Comparison of ENCODE assay signal across 2 cellular contexts in genomic region chr18:49756135-49756534, GRCh38.
TF ChIP-seq lines count a peak whose summit lies in the region.

No MANE protein-coding gene starts in this region.

TF ChIP-seq in HepG2, 621 proteins besides CTCF, POLR2A, EP300 and RAD21:
- no peak for TF ChIP-seq ZNF274 (CRISPR knock-in tag; IDR thresholded peaks at IDR 0.05)
- TF ChIP-seq RAD51 (IDR thresholded peaks at IDR 0.05; ENCODE audit: borderline replicate concordance) = no peak
- TF ChIP-seq KLF6 (CRISPR knock-in tag; IDR thresholded peaks at IDR 0.05) = no peak
- TF ChIP-seq DR1 (CRISPR knock-in tag; IDR thresholded peaks at IDR 0.05) = no peak
- TF ChIP-seq ZNF678 (CRISPR knock-in tag; IDR thresholded peaks at IDR 0.05) = no peak
- no peak for TF ChIP-seq HNF4A (CRISPR knock-in tag; IDR thresholded peaks at IDR 0.05)
- TF ChIP-seq ZNF337 (CRISPR knock-in tag; IDR thresholded peaks at IDR 0.05; ENCODE audit: borderline replicate concordance, low read depth) = no peak
- TF ChIP-seq, protein P1, sequence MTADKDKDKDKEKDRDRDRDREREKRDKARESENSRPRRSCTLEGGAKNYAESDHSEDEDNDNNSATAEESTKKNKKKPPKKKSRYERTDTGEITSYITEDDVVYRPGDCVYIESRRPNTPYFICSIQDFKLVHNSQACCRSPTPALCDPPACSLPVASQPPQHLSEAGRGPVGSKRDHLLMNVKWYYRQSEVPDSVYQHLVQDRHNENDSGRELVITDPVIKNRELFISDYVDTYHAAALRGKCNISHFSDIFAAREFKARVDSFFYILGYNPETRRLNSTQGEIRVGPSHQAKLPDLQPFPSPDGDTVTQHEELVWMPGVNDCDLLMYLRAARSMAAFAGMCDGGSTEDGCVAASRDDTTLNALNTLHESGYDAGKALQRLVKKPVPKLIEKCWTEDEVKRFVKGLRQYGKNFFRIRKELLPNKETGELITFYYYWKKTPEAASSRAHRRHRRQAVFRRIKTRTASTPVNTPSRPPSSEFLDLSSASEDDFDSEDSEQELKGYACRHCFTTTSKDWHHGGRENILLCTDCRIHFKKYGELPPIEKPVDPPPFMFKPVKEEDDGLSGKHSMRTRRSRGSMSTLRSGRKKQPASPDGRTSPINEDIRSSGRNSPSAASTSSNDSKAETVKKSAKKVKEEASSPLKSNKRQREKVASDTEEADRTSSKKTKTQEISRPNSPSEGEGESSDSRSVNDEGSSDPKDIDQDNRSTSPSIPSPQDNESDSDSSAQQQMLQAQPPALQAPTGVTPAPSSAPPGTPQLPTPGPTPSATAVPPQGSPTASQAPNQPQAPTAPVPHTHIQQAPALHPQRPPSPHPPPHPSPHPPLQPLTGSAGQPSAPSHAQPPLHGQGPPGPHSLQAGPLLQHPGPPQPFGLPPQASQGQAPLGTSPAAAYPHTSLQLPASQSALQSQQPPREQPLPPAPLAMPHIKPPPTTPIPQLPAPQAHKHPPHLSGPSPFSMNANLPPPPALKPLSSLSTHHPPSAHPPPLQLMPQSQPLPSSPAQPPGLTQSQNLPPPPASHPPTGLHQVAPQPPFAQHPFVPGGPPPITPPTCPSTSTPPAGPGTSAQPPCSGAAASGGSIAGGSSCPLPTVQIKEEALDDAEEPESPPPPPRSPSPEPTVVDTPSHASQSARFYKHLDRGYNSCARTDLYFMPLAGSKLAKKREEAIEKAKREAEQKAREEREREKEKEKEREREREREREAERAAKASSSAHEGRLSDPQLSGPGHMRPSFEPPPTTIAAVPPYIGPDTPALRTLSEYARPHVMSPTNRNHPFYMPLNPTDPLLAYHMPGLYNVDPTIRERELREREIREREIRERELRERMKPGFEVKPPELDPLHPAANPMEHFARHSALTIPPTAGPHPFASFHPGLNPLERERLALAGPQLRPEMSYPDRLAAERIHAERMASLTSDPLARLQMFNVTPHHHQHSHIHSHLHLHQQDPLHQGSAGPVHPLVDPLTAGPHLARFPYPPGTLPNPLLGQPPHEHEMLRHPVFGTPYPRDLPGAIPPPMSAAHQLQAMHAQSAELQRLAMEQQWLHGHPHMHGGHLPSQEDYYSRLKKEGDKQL (CRISPR knock-in tag; IDR thresholded peaks at IDR 0.05; ENCODE audit: low read depth) = no peak
- TF ChIP-seq, protein P2, sequence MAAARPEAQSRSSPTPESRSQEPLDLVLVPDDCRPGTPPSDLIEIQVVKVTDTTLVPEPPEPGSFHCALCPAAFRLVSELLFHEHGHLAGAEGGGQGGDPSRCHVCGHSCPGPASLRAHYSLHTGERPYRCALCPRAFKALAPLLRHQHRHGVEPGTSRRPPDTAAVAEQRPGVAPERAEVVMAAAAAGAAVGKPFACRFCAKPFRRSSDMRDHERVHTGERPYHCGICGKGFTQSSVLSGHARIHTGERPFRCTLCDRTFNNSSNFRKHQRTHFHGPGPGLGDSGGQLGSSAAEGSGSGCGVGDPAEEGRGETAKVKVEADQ (CRISPR knock-in tag; IDR thresholded peaks at IDR 0.05; ENCODE audit: borderline replicate concordance) = no peak

TF ChIP-seq in SK-N-SH treated with all-trans-retinoic acid at 6 μM for 48 hours, 23 proteins besides CTCF, POLR2A, EP300 and RAD21:
- TF ChIP-seq ZNF565 (CRISPR knock-in tag; conservative IDR thresholded peaks at IDR 0.05; ENCODE audit: low read depth) = no peak
- TF ChIP-seq TSHZ2 (CRISPR knock-in tag; IDR thresholded peaks at IDR 0.05) = no peak
- TF ChIP-seq TOX (CRISPR knock-in tag; IDR thresholded peaks at IDR 0.05; ENCODE audit: borderline replicate concordance) = no peak
- TF ChIP-seq BACH2 (CRISPR knock-in tag; IDR thresholded peaks at IDR 0.05; ENCODE audit: borderline replicate concordance) = no peak
- TF ChIP-seq SNAI2 (CRISPR knock-in tag; IDR thresholded peaks at IDR 0.05) = no peak
- no peak for TF ChIP-seq ESRRG (CRISPR knock-in tag; IDR thresholded peaks at IDR 0.05)
- no peak for TF ChIP-seq ZNF8 (CRISPR knock-in tag; IDR thresholded peaks at IDR 0.05)
- no peak for TF ChIP-seq ZNF70 (CRISPR knock-in tag; IDR thresholded peaks at IDR 0.05)
- TF ChIP-seq OSR1 (CRISPR knock-in tag; IDR thresholded peaks at IDR 0.05) = no peak
- TF ChIP-seq PPARA (CRISPR knock-in tag; IDR thresholded peaks at IDR 0.05; ENCODE audit: borderline replicate concordance) = no peak
- TF ChIP-seq, protein P3, sequence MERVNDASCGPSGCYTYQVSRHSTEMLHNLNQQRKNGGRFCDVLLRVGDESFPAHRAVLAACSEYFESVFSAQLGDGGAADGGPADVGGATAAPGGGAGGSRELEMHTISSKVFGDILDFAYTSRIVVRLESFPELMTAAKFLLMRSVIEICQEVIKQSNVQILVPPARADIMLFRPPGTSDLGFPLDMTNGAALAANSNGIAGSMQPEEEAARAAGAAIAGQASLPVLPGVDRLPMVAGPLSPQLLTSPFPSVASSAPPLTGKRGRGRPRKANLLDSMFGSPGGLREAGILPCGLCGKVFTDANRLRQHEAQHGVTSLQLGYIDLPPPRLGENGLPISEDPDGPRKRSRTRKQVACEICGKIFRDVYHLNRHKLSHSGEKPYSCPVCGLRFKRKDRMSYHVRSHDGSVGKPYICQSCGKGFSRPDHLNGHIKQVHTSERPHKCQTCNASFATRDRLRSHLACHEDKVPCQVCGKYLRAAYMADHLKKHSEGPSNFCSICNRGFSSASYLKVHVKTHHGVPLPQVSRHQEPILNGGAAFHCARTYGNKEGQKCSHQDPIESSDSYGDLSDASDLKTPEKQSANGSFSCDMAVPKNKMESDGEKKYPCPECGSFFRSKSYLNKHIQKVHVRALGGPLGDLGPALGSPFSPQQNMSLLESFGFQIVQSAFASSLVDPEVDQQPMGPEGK (CRISPR knock-in tag; IDR thresholded peaks at IDR 0.05; ENCODE audit: borderline replicate concordance) = no peak
- TF ChIP-seq GLIS3 (CRISPR knock-in tag; IDR thresholded peaks at IDR 0.05) = no peak
- no peak for TF ChIP-seq CREB5 (CRISPR knock-in tag; IDR thresholded peaks at IDR 0.05; ENCODE audit: low read depth)
